Comparison of ENCODE assay signal across 1 cellular context in genomic region chr1:147717051-147717705, GRCh38.
TF ChIP-seq lines count a peak whose summit lies in the region.

No MANE protein-coding gene starts in this region.

TF ChIP-seq in HepG2, 621 proteins besides CTCF, POLR2A, EP300 and RAD21 (continued from another document and continues in another):
- TF ChIP-seq ZBTB40 (IDR thresholded peaks at IDR 0.05) (no peak), ZBTB40 (CRISPR knock-in tag; IDR thresholded peaks at IDR 0.05) (no peak), ZNF143 (CRISPR knock-in tag; IDR thresholded peaks at IDR 0.05) (no peak), ZNF335 (CRISPR knock-in tag; IDR thresholded peaks at IDR 0.05) (0 out of 2 replicates have a peak, but pooled peaks have one; percentile 33), CEBPG (CRISPR knock-in tag; IDR thresholded peaks at IDR 0.05) (0 out of 2 replicates have a peak, but pooled peaks have one; percentile 26), DRAP1 (CRISPR knock-in tag; IDR thresholded peaks at IDR 0.05) (peak; percentile 32; the same call in 1 of the 2 replicates), GZF1 (CRISPR knock-in tag; IDR thresholded peaks at IDR 0.05) (no peak), CSRNP1 (CRISPR knock-in tag; IDR thresholded peaks at IDR 0.05) (no peak), ZNF747 (CRISPR knock-in tag; IDR thresholded peaks at IDR 0.05; ENCODE audit: borderline replicate concordance) (no peak), LCORL (IDR thresholded peaks at IDR 0.05) (no peak), LCORL (CRISPR knock-in tag; IDR thresholded peaks at IDR 0.05) (peak; percentile 52; the same call in 1 of the 2 replicates), IRF2 (CRISPR knock-in tag; IDR thresholded peaks at IDR 0.05) (no peak), MED1 (CRISPR knock-in tag; IDR thresholded peaks at IDR 0.05) (peak; percentile 73), FOXP1 (IDR thresholded peaks at IDR 0.05) (no peak), FOXP1 (CRISPR knock-in tag; IDR thresholded peaks at IDR 0.05) (peak; percentile 61), NFIB (CRISPR knock-in tag; IDR thresholded peaks at IDR 0.05; ENCODE audit: borderline replicate concordance) (no peak), TGIF2 (CRISPR knock-in tag; IDR thresholded peaks at IDR 0.05) (no peak), ATF4 (CRISPR knock-in tag; IDR thresholded peaks at IDR 0.05) (peak in 1 of 2 experiments; percentile 43; a peak in 1 of 4 replicates), ELF3 (CRISPR knock-in tag; IDR thresholded peaks at IDR 0.05) (peak; percentile 88), FOSL1 (CRISPR knock-in tag; IDR thresholded peaks at IDR 0.05; ENCODE audit: borderline replicate concordance) (peak; percentile 66; the same call in 1 of the 2 replicates), TCF7 (IDR thresholded peaks at IDR 0.05; ENCODE audit: low read depth) (peak; percentile 10; the same call in 1 of the 2 replicates), MEIS1 (CRISPR knock-in tag; IDR thresholded peaks at IDR 0.05; ENCODE audit: borderline replicate concordance) (0 out of 2 replicates have a peak, but pooled peaks have one; percentile 32), ZSCAN31 (CRISPR knock-in tag; IDR thresholded peaks at IDR 0.05; ENCODE audit: low read depth) (peak; percentile 100), ZNF280B (CRISPR knock-in tag; IDR thresholded peaks at IDR 0.05; ENCODE audit: borderline replicate concordance) (no peak), ZBTB38 (CRISPR knock-in tag; IDR thresholded peaks at IDR 0.05) (no peak), ZNF660 (CRISPR knock-in tag; IDR thresholded peaks at IDR 0.05; ENCODE audit: borderline replicate concordance, low read depth) (no peak), SAFB2 (CRISPR knock-in tag; IDR thresholded peaks at IDR 0.05; ENCODE audit: borderline replicate concordance, low read depth) (no peak), ZNF672 (CRISPR knock-in tag; IDR thresholded peaks at IDR 0.05) (no peak), ADNP (CRISPR knock-in tag; IDR thresholded peaks at IDR 0.05) (no peak), PRDM10 (CRISPR knock-in tag; IDR thresholded peaks at IDR 0.05; ENCODE audit: low read depth) (0 out of 2 replicates have a peak, but pooled peaks have one; percentile 20), GATAD2A (CRISPR knock-in tag; IDR thresholded peaks at IDR 0.05) (peak; percentile 47; the same call in 1 of the 2 replicates), ZNF12 (CRISPR knock-in tag; IDR thresholded peaks at IDR 0.05) (peak; percentile 33; the same call in 1 of the 2 replicates), HDAC2 (CRISPR knock-in tag; IDR thresholded peaks at IDR 0.05) (no peak), SNAPC4 (CRISPR knock-in tag; IDR thresholded peaks at IDR 0.05) (no peak)
